In the genomic region with DNA sequence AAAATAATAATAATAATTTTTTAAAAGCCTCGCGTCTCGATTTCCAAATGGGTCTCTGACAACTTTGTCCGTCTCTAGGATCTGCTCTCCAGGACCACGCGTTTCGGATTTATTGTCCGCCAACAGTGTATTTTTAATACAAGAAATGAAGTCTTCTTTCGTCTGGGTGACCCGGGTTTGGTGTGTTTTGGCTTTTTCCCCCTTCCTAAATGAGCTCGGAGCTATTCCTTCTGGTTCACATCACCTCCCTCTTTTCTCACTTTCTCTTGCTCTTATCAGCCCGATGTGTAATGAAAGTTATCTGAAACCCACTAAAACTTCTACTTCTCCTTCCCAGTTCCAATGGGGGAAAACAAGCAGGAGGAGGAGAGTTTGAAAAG, we compare ENCODE assay signal across 8 cellular contexts.
DNase-seq lines count a peak whose midpoint lies in the region; ATAC-seq and TF ChIP-seq lines count a peak whose summit lies in the region.

No MANE protein-coding gene starts in this region.

- no peaks in the 10 kb centered on the region for H3K4me1 ChIP-seq in DOHH2 (ENCODE audit: control insufficient read depth, low read length)
- peaks cover 5% of the 10 kb centered on the region for H3K4me1 ChIP-seq in endodermal cell (ENCODE audit: control insufficient read depth, insufficient read depth, low read length)

- H3K27ac ChIP-seq in DOHH2 (ENCODE audit: low read depth, low read length) (no peak overlapping the region), endodermal cell (ENCODE audit: low read depth, low read length) (peak overlapping the region; percentile 21)

- H3K9me3 ChIP-seq in DOHH2 (ENCODE audit: control insufficient read depth, insufficient read depth, low read length) (no peaks in the 10 kb centered on the region), endodermal cell (ENCODE audit: control insufficient read depth, low read length) (no peaks in the 10 kb centered on the region)

- no peaks in the 10 kb centered on the region for H3K36me3 ChIP-seq in DOHH2 (ENCODE audit: control insufficient read depth, low read length)
- no peaks in the 10 kb centered on the region for H3K36me3 ChIP-seq in endodermal cell (ENCODE audit: control insufficient read depth, insufficient read depth, low read length)

- H3K4me2 ChIP-seq in DOHH2 (ENCODE audit: low read length) = 0 out of 2 replicates have a peak overlapping the region, but pooled peaks have one; percentile 22

- 0% methylated on average over 9 to 11 of the region's 12 CpGs for WGBS in endodermal cell (ENCODE audit: insufficient coverage in 1 of 2, insufficient read length in 1 of 2), 2 experiments

- peaks cover 67% of the 10 kb centered on the region for H3K27me3 Mint-ChIP-seq in endodermal cell (ENCODE audit: insufficient read depth)
- peaks cover 34 to 65% of the 10 kb centered on the region in 2 donors for H3K27me3 Mint-ChIP-seq in natural killer cell treated with Interleukin-12 subunit alpha and Interleukin-12 subunit beta and Interleukin-15 and Interleukin-18, amount 100 ng/mL, for 72 hours

- H3K27me3 ChIP-seq in DOHH2 (ENCODE audit: control insufficient read depth, low read length) = peaks cover 62% of the 10 kb centered on the region
- peaks cover 74% of the 10 kb centered on the region for H3K27me3 ChIP-seq in endodermal cell (ENCODE audit: control insufficient read depth, insufficient read depth, low read length, poor library complexity, severe bottlenecking)

- DNase-seq in NCI-H69 (lab: John Stamatoyannopoulos, UW) = peak; percentile 59
- DNase-seq in endodermal cell = no peak
- no peak for DNase-seq in natural killer cell treated with Interleukin-12 subunit alpha and Interleukin-12 subunit beta and Interleukin-15 and Interleukin-18, amount 100 ng/mL, for 72 hours (ENCODE audit: low spot score)

- H3K4me3 Mint-ChIP-seq in endodermal cell = peak overlapping the region; percentile 65
- H3K4me3 Mint-ChIP-seq in natural killer cell treated with Interleukin-12 subunit alpha and Interleukin-12 subunit beta and Interleukin-15 and Interleukin-18, amount 100 ng/mL, for 72 hours = peak overlapping the region; percentile 83

- H3K4me1 Mint-ChIP-seq in endodermal cell = peaks cover 38% of the 10 kb centered on the region
- H3K4me1 Mint-ChIP-seq in natural killer cell treated with Interleukin-12 subunit alpha and Interleukin-12 subunit beta and Interleukin-15 and Interleukin-18, amount 100 ng/mL, for 72 hours (ENCODE audit: low read depth in 2 of 2) = peaks cover 14 to 16% of the 10 kb centered on the region in 2 donors

- H3K27ac Mint-ChIP-seq in endodermal cell = no peak overlapping the region
- H3K27ac Mint-ChIP-seq in natural killer cell treated with Interleukin-12 subunit alpha and Interleukin-12 subunit beta and Interleukin-15 and Interleukin-18, amount 100 ng/mL, for 72 hours = peak overlapping the region in 1 of 2 donors; percentile 68

- H3K4me3 ChIP-seq in DOHH2 (ENCODE audit: low read length) (no peak overlapping the region), endodermal cell (ENCODE audit: low read length) (peak overlapping the region; percentile 82)

- no peaks in the 10 kb centered on the region for H4K20me1 ChIP-seq in DOHH2 (ENCODE audit: control insufficient read depth, insufficient read depth, low read depth, low read length)

- no peak for TF ChIP-seq CTCF in DOHH2 (IDR thresholded peaks at IDR 0.05; ENCODE audit: low read depth, low read length, poor library complexity, severe bottlenecking)
- no peak for TF ChIP-seq CTCF in endodermal cell (conservative IDR thresholded peaks at IDR 0.05)

- no peak for ATAC-seq in natural killer cell treated with Interleukin-12 subunit alpha and Interleukin-12 subunit beta and Interleukin-15 and Interleukin-18, amount 100 ng/mL, for 72 hours
- ATAC-seq in GM18861 (IDR thresholded peaks at IDR 0.05; ENCODE audit: unreplicated experiment) (no peak), HG03135 (IDR thresholded peaks at IDR 0.05; ENCODE audit: unreplicated experiment) (no peak), HG02938 (IDR thresholded peaks at IDR 0.05; ENCODE audit: unreplicated experiment) (no peak), HG02759 (IDR thresholded peaks at IDR 0.05; ENCODE audit: unreplicated experiment) (no peak)

- no peaks in the 10 kb centered on the region for H3K79me2 ChIP-seq in DOHH2 (ENCODE audit: control insufficient read depth, low read length)

- no peaks in the 10 kb centered on the region for H3F3A ChIP-seq in DOHH2 (ENCODE audit: control insufficient read depth, insufficient read depth)

- no peak overlapping the region for H3K9ac ChIP-seq in endodermal cell (ENCODE audit: extremely low read depth, low read length, poor library complexity, severe bottlenecking)

- H3K36me3 Mint-ChIP-seq in endodermal cell (ENCODE audit: low read depth) = no peaks in the 10 kb centered on the region
- no peaks in the 10 kb centered on the region for H3K36me3 Mint-ChIP-seq in natural killer cell treated with Interleukin-12 subunit alpha and Interleukin-12 subunit beta and Interleukin-15 and Interleukin-18, amount 100 ng/mL, for 72 hours

- no peaks in the 10 kb centered on the region for H3K9me2 ChIP-seq in DOHH2 (replicated peaks; ENCODE audit: control insufficient read depth, low read length)

- H3K9me3 Mint-ChIP-seq in endodermal cell = no peaks in the 10 kb centered on the region
- peaks cover 5% of the 10 kb centered on the region for H3K9me3 Mint-ChIP-seq in natural killer cell treated with Interleukin-12 subunit alpha and Interleukin-12 subunit beta and Interleukin-15 and Interleukin-18, amount 100 ng/mL, for 72 hours
